ENCODE assay signal across 35 cellular contexts in genomic region chr10:22150842-22151241, GRCh38.
"Had no signal": no experiment of that assay in that cellular context is flagged by ENCODE, and none has a peak within 500 bp of the region (broad histone marks: within the 10 kb centered on the region; RNA-seq: fewer than 3 reads in every experiment).

No MANE protein-coding gene starts in this region.

- DNase-seq: Karpas-422, Kasumi-1, MG63, MM.1S, MV-4-11, NCI-H1048, NCI-H1092, NCI-H1092 treated with DMSO at 0.1 percent for 48 hours, NCI-H1105, NCI-H1105 treated with DMSO at 0.1 percent for 48 hours, NCI-H1417, NCI-H1417 treated with DMSO at 0.1 percent for 48 hours, NCI-H1436, NCI-H1436 treated with DMSO at 0.1 percent for 48 hours, NCI-H146, NCI-H1694, NCI-H1694 treated with DMSO at 0.1 percent for 48 hours, NCI-H187, NCI-H187 treated with DMSO at 0.1 percent for 48 hours, NCI-H1930, NCI-H2029, NCI-H2029 treated with DMSO at 0.1 percent for 48 hours, NCI-H2081, NCI-H2081 treated with DMSO at 0.1 percent for 48 hours, NCI-H2107, NCI-H2171, NCI-H2171 treated with DMSO at 0.1 percent for 48 hours, NCI-H2227 treated with DMSO at 0.1 percent for 48 hours, NCI-H226, NCI-H345, NCI-H446, NCI-H446 treated with DMSO at 0.1 percent for 48 hours, NCI-H510A, NCI-H510A treated with DMSO at 0.1 percent for 48 hours, NCI-H524 had no signal

- H3K36me3 ChIP-seq: MG63 had no signal

- H3K9me3 ChIP-seq: MG63 had no signal

- H3K4me3 ChIP-seq: MG63 had no signal

- H3K27me3 ChIP-seq: MG63 had no signal
